In genomic region chr2:112137516-112138142, GRCh38 we compare ENCODE assay signal across 8 cellular contexts. TPM values are rescaled to one million over a fixed set of nuclear protein-coding genes. Genes with fewer than 3 reads are reported as not detected.
A peak's percentile ranks its signal among the peaks of the same experiment; 100 is the strongest.
DNase-seq lines count a peak whose midpoint lies in the region; ATAC-seq and TF ChIP-seq lines count a peak whose summit lies in the region.

No MANE protein-coding gene starts in this region.

- no peaks in the 10 kb centered on the region for H3K36me3 ChIP-seq in BLaER1
- H3K36me3 ChIP-seq in HUES48 (ENCODE audit: control insufficient read depth, insufficient read depth, low read length): no peaks in the 10 kb centered on the region
- no peaks in the 10 kb centered on the region for H3K36me3 ChIP-seq in suprapubic skin

- no peaks in the 10 kb centered on the region for H4K20me1 ChIP-seq in BLaER1

- TF ChIP-seq CTCF in suprapubic skin (IDR thresholded peaks at IDR 0.05) (no peak), GM10248 (IDR thresholded peaks at IDR 0.05; ENCODE audit: control extremely low read depth, extremely low read depth, low read depth, missing control alignments) (no peak)

- POLR2A ChIA-PET in GM10248 (lab: Yijun Ruan, JAX): no interaction called here

- peaks cover 53% of the 10 kb centered on the region for H3K27me3 ChIP-seq in BLaER1
- peaks cover 65% of the 10 kb centered on the region for H3K27me3 ChIP-seq in HUES48 (ENCODE audit: control insufficient read depth, insufficient read depth, low read length)
- peaks cover 8% of the 10 kb centered on the region for H3K27me3 ChIP-seq in suprapubic skin

- H3K9ac ChIP-seq in BLaER1 (peak overlapping the region; percentile 65), HUES48 (ENCODE audit: low read depth, low read length) (no peak overlapping the region)

- no peak for TF ChIP-seq POLR2A in suprapubic skin (IDR thresholded peaks at IDR 0.05)

- H3K4me3 ChIP-seq in BLaER1 (peak overlapping the region; percentile 72), HUES48 (ENCODE audit: low read depth, low read length) (peak overlapping the region; percentile 56), suprapubic skin (peak overlapping the region; percentile 61)

- DNase-seq in astrocyte of the hippocampus (ENCODE audit: low read depth, low spot score) (peak; percentile 23), left colon (peak in 1 of 2 donors; percentile 27), suprapubic skin (ENCODE audit: low spot score in 2 of 2) (no peak), GM10248 (ENCODE audit: extremely low spot score) (no peak), MV-4-11 (lab: John Stamatoyannopoulos, UW) (no peak), dedifferentiated amniotic fluid mesenchymal stem cell (ENCODE audit: extremely low spot score) (no peak)

- CTCF ChIA-PET in GM10248 (lab: Yijun Ruan, JAX): interaction anchor here (1.3 kb wide), 1 partner anchor 16 kb away, joined by 5 read pairs; no protein-coding TSS in a partner anchor

- H3K27ac ChIP-seq in BLaER1: peak overlapping the region; percentile 54
- no peak overlapping the region for H3K27ac ChIP-seq in HUES48 (ENCODE audit: low read depth, low read length)
- H3K27ac ChIP-seq in suprapubic skin: peak overlapping the region; percentile 54

- peak; percentile 83 for ATAC-seq in left colon

- WGBS in suprapubic skin: 13% methylated on average over 14 of the region's 15 CpGs

- H3K4me1 ChIP-seq in BLaER1: peaks cover 27% of the 10 kb centered on the region
- no peaks in the 10 kb centered on the region for H3K4me1 ChIP-seq in HUES48 (ENCODE audit: control insufficient read depth, insufficient read depth, low read length)
- H3K4me1 ChIP-seq in suprapubic skin: peaks cover 13% of the 10 kb centered on the region

- peaks cover 5% of the 10 kb centered on the region for H3K9me3 ChIP-seq in BLaER1
- H3K9me3 ChIP-seq in HUES48 (ENCODE audit: control insufficient read depth, insufficient read depth, low read length): no peaks in the 10 kb centered on the region
- H3K9me3 ChIP-seq in suprapubic skin: no peaks in the 10 kb centered on the region

- intact Hi-C loops in left colon (cut with DNase I, micrococcal nuclease): no loop called here

- H3K4me2 ChIP-seq in BLaER1: peak overlapping the region; percentile 98

- TF ChIP-seq EP300 in suprapubic skin (IDR thresholded peaks at IDR 0.05): no peak

RNA-seq across cellular contexts. Expression of gene FBLN7, which starts 0.6 kb away (rescaled TPM):
- 1 to 10 TPM in 1 of 2 donors, under 1 TPM in 1; 0.70 to 1.5 TPM for total RNA-seq in left colon
- 1 to 10 TPM; 2.5 to 5.8 (median 4.0) TPM for total RNA-seq in suprapubic skin
